Comparison of ENCODE assay signal across 13 cellular contexts in genomic region chr1:16618719-16619118, GRCh38. TPM values are rescaled to one million over a fixed set of nuclear protein-coding genes. Genes with fewer than 3 reads are reported as not detected.
DNase-seq lines count a peak whose midpoint lies in the region; ATAC-seq, FAIRE-seq and TF ChIP-seq lines count a peak whose summit lies in the region.
"Had no signal": no experiment of that assay in that cellular context is flagged by ENCODE, and none has a peak within 500 bp of the region (broad histone marks: within the 10 kb centered on the region; RNA-seq: fewer than 3 reads in every experiment).

No MANE protein-coding gene starts in this region.

- BruUV-seq in K562 (replicated peaks; lab: Mats Ljungman, UMichigan) = no TSS peak

- CTCF ChIA-PET in K562 (lab: Yijun Ruan, JAX; ENCODE audit: low intra/inter-chr PET ratio) = interaction anchor here (0.8 to 2.5 kb wide), 2 partner anchors 84 to 333 kb away, joined by 3 to 18 read pairs; no protein-coding TSS in a partner anchor

- H3K4me2 ChIP-seq in K562 (ENCODE audit: insufficient read depth, low read length) = no peak overlapping the region

- 86% methylated on average over 15 of the region's 15 CpGs for WGBS in K562 (ENCODE audit: insufficient coverage, low coverage, missing lambda C conversion rate)

- H3K4me3 ChIP-seq in K562 = no peak overlapping the region

- TF ChIP-seq RAD21 in K562 (CRISPR knock-in tag; conservative IDR thresholded peaks at IDR 0.05 in 1 of 2, IDR thresholded peaks at IDR 0.05 in 1 of 2) = no peak

- no peaks in the 10 kb centered on the region for H3K9me3 Mint-ChIP-seq in stimulated activated naive B cell treated with anti-CD40 and anti-IgM and Interleukin-4, amounts not matched to agents 10 μg/mL and 1 μg/mL and 100 μg/mL, for 72 hours
- H3K9me3 Mint-ChIP-seq: central memory CD8-positive, alpha-beta T cell had no signal

- no peak for TF ChIP-seq EP300 in K562 (IDR thresholded peaks at IDR 0.05; ENCODE audit: low read length)

- H3K4me3 Mint-ChIP-seq in stimulated activated naive B cell treated with anti-CD40 and anti-IgM and Interleukin-4, amounts not matched to agents 10 μg/mL and 1 μg/mL and 100 μg/mL, for 72 hours = no peak overlapping the region
- H3K4me3 Mint-ChIP-seq: central memory CD8-positive, alpha-beta T cell had no signal

- H3K4me1 Mint-ChIP-seq in stimulated activated naive B cell treated with anti-CD40 and anti-IgM and Interleukin-4, amounts not matched to agents 10 μg/mL and 1 μg/mL and 100 μg/mL, for 72 hours = no peaks in the 10 kb centered on the region
- H3K4me1 Mint-ChIP-seq: central memory CD8-positive, alpha-beta T cell had no signal

- no peaks in the 10 kb centered on the region for H3K36me3 Mint-ChIP-seq in stimulated activated naive B cell treated with anti-CD40 and anti-IgM and Interleukin-4, amounts not matched to agents 10 μg/mL and 1 μg/mL and 100 μg/mL, for 72 hours

- POLR2A ChIA-PET in K562 (lab: Yijun Ruan, JAX) = interaction anchor here (1.3 to 3.2 kb wide), 3 partner anchors 9 to 333 kb away, joined by 7 to 42 read pairs (median 7); no protein-coding TSS in a partner anchor

- H3K9ac ChIP-seq in K562 (ENCODE audit: insufficient read depth in 1 of 2, low read depth in 2 of 2, low read length in 2 of 2) = peak overlapping the region in 1 of 2 experiments; percentile 36; a peak in 1 of 4 replicates

- TF ChIP-seq POLR2A in K562 (conservative IDR thresholded peaks at IDR 0.05) = no peak

- H3K4me1 ChIP-seq in K562 (replicated peaks in 1 of 2; ENCODE audit: control insufficient read depth in 2 of 2, insufficient read depth in 2 of 2, low read length in 2 of 2) = peaks cover 19 to 39% of the 10 kb centered on the region in 2 experiments

- TF ChIP-seq CTCF in K562 (IDR thresholded peaks at IDR 0.05 in 2 of 3, conservative IDR thresholded peaks at IDR 0.05 in 1 of 3; ENCODE audit: insufficient read depth in 2 of 3, low read depth in 1 of 3, low read length in 3 of 3) (peak in 1 of 3 experiments; percentile 11; a peak in 1 of 6 replicates), GM20000 (IDR thresholded peaks at IDR 0.05; ENCODE audit: extremely low read depth, missing control alignments) (no peak)

- no peak for ATAC-seq in K562
- ATAC-seq in left lobe of liver = no peak
- ATAC-seq in stimulated activated naive B cell treated with anti-CD40 and anti-IgM and Interleukin-4, amounts not matched to agents 10 μg/mL and 1 μg/mL and 100 μg/mL, for 72 hours (replicated peaks) = no peak
- no peak for ATAC-seq in GM19397 (IDR thresholded peaks at IDR 0.05; ENCODE audit: unreplicated experiment)

- H3K27me3 ChIP-seq in K562 (ENCODE audit: control insufficient read depth in 2 of 2, insufficient read depth in 2 of 2, low read length in 2 of 2) = no peaks in the 10 kb centered on the region

- no peak overlapping the region for H3K27ac Mint-ChIP-seq in stimulated activated naive B cell treated with anti-CD40 and anti-IgM and Interleukin-4, amounts not matched to agents 10 μg/mL and 1 μg/mL and 100 μg/mL, for 72 hours

- DNase-seq in activated CD8-positive, alpha-beta memory T cell treated with anti-CD3 and anti-CD28 coated beads for 24 hours = peak; percentile 62
- DNase-seq in activated CD8-positive, alpha-beta memory T cell treated with anti-CD3 and anti-CD28 coated beads, Interleukin-2, amount 50 U/mL, for 4 hours = no peak
- DNase-seq in K562 (ENCODE audit: extremely low read depth in 1 of 4, low spot score in 3 of 4) = peak in 3 of 4 experiments; percentile 47 to 67 (median 62)
- DNase-seq in left lobe of liver (ENCODE audit: low spot score) = peak; percentile 63
- DNase-seq in stimulated activated naive B cell treated with anti-CD40 and anti-IgM and Interleukin-4, amounts not matched to agents 10 μg/mL and 1 μg/mL and 100 μg/mL, for 72 hours = peak; percentile 13
- DNase-seq in GM20000 (ENCODE audit: low spot score) = no peak
- DNase-seq in AML-193 (lab: John Stamatoyannopoulos, UW) = no peak
- DNase-seq: EL, kidney glomerular epithelial cell, NCI-H146 had no signal

- no peak overlapping the region for H3K27ac ChIP-seq in K562 (ENCODE audit: extremely low read depth, low read depth, low read length)

- in situ Hi-C loops in K562 (cut with MboI) = loop anchor here (25.0 kb wide), 2 partner anchors 106 to 294 kb away; partner anchors contain the start of genes CROCC and RNU1-1

- H4K20me1 ChIP-seq in K562 (replicated peaks; ENCODE audit: control insufficient read depth, insufficient read depth, low read length) = peaks cover 19% of the 10 kb centered on the region

- H3K36me3 ChIP-seq in K562 (ENCODE audit: control insufficient read depth, insufficient read depth, low read length) = peaks cover 53% of the 10 kb centered on the region; the same call in 2 of the 3 replicates

- peaks cover 5% of the 10 kb centered on the region for H3K9me1 ChIP-seq in K562 (ENCODE audit: control insufficient read depth, insufficient read depth, low read length)

- no peak overlapping the region for H2AFZ ChIP-seq in K562 (ENCODE audit: low read depth, low read length)

- intact Hi-C loops in K562 (cut with micrococcal nuclease) = no loop called here

- H3K27me3 Mint-ChIP-seq in stimulated activated naive B cell treated with anti-CD40 and anti-IgM and Interleukin-4, amounts not matched to agents 10 μg/mL and 1 μg/mL and 100 μg/mL, for 72 hours = no peaks in the 10 kb centered on the region
- H3K27me3 Mint-ChIP-seq: central memory CD8-positive, alpha-beta T cell had no signal

- no peaks in the 10 kb centered on the region for H3K79me2 ChIP-seq in K562 (ENCODE audit: control insufficient read depth, insufficient read depth, low read length)

- no peaks in the 10 kb centered on the region for H3K9me3 ChIP-seq in K562 (replicated peaks; ENCODE audit: control insufficient read depth, insufficient read depth, low read depth, low read length)

- no peak for FAIRE-seq in K562 (lab: Jason Lieb, UNC)

TF ChIP-seq in K562, 482 proteins besides CTCF, POLR2A, EP300 and RAD21 (continues in another document):
- TF ChIP-seq CBX1 (IDR thresholded peaks at IDR 0.05; ENCODE audit: low read depth) (no peak), ZNF586 (CRISPR knock-in tag; conservative IDR thresholded peaks at IDR 0.05) (no peak)
- TF ChIP-seq, protein P1, sequence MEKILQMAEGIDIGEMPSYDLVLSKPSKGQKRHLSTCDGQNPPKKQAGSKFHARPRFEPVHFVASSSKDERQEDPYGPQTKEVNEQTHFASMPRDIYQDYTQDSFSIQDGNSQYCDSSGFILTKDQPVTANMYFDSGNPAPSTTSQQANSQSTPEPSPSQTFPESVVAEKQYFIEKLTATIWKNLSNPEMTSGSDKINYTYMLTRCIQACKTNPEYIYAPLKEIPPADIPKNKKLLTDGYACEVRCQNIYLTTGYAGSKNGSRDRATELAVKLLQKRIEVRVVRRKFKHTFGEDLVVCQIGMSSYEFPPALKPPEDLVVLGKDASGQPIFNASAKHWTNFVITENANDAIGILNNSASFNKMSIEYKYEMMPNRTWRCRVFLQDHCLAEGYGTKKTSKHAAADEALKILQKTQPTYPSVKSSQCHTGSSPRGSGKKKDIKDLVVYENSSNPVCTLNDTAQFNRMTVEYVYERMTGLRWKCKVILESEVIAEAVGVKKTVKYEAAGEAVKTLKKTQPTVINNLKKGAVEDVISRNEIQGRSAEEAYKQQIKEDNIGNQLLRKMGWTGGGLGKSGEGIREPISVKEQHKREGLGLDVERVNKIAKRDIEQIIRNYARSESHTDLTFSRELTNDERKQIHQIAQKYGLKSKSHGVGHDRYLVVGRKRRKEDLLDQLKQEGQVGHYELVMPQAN (IDR thresholded peaks at IDR 0.05; ENCODE audit: borderline replicate concordance) = no peak

RNA-seq across cellular contexts. Expression of gene NBPF1, which starts 5.4 kb away (rescaled TPM):
- total RNA-seq in K562 (2011; cell fraction: chromatin; rRNA removed; ENCODE audit: low replicate concordance) = 56.6 and 102 TPM in 2 replicates
- total RNA-seq in K562 (2011; cell fraction: nucleolus; rRNA removed) = 36.9 and 44.1 TPM in 2 replicates
- total RNA-seq in K562 (2011; cell fraction: nucleoplasm; rRNA removed) = 89.4 and 146 TPM in 2 replicates
- 15.1 and 19.0 TPM in 2 replicates for total RNA-seq in K562 (2014; rRNA removed)
- total RNA-seq in K562 (2014; rRNA removed; fragmentation: Illumina TruSeq; extraction: Trizol) = 20.3 and 21.2 TPM in 2 replicates
- 39.1 and 42.6 TPM in 2 replicates for total RNA-seq in K562 (2015; rRNA removed; fragmentation: Illumina TruSeq; extraction: Trizol)
- 31.4 and 33.6 TPM in 2 replicates for total RNA-seq in K562 (2021)
- polyA plus RNA-seq in K562 (2011; rRNA removed) = 36.5 and 41.3 TPM in 2 replicates
- 15.1 and 32.8 TPM in 2 replicates for polyA plus RNA-seq in K562 (2011; cell fraction: cytosol; rRNA removed)
- polyA plus RNA-seq in K562 (2011; cell fraction: nucleus; rRNA removed) = 56.8 and 69.1 TPM in 2 replicates
- 32.4 and 33.6 TPM in 2 replicates for polyA plus RNA-seq in K562 (2012)
- 27.6 and 35.0 TPM in 2 replicates for polyA plus RNA-seq in K562 (2014; fragmentation: Illumina TruSeq; extraction: Trizol)
- 1 to 10 TPM; 5.2 to 7.9 TPM for polyA plus RNA-seq in K562 (2014; fragmentation: Nextera tagmentation; extraction: Ambion mirVana)
- 24.1 and 30.7 TPM in 2 replicates for polyA plus RNA-seq in K562 (2014; rRNA removed)
- polyA minus RNA-seq in K562 (2011; rRNA and poly(A)+ RNA removed) = 28.5 and 39.5 TPM in 2 replicates
- polyA minus RNA-seq in K562 (2011; cell fraction: cytosol; rRNA and poly(A)+ RNA removed) = 10.4 and 15.7 TPM in 2 replicates
- polyA minus RNA-seq in K562 (2011; cell fraction: nucleus; rRNA and poly(A)+ RNA removed) = 39.3 and 69.2 TPM in 2 replicates
- total RNA-seq in left lobe of liver = 23.0 TPM

RNA-seq across cellular contexts. Expression of gene RNU1-3, which starts 48.0 kb away (rescaled TPM):
- total RNA-seq in K562 (2011; cell fraction: chromatin; rRNA removed; ENCODE audit: low replicate concordance) = under 0.01 TPM in 2 replicates
- total RNA-seq in K562 (2011; cell fraction: nucleolus; rRNA removed) = under 0.01 and 21,200 TPM in 2 replicates
- total RNA-seq in K562 (2011; cell fraction: nucleoplasm; rRNA removed) = under 0.01 and 24,158 TPM in 2 replicates
- total RNA-seq in K562 (2014; rRNA removed) (under 0.01 TPM in 2 replicates), K562 (2014; rRNA removed; fragmentation: Illumina TruSeq; extraction: Trizol) (28,565 and 32,823 TPM in 2 replicates), K562 (2015; rRNA removed; fragmentation: Illumina TruSeq; extraction: Trizol) (20,456 and 27,045 TPM in 2 replicates), K562 (2021) (2,231 and 2,538 TPM in 2 replicates), left lobe of liver (1,159 TPM)
- polyA plus RNA-seq in K562 (2011; rRNA removed) (83.9 TPM in 1 of 2 replicates, not detected in the other), K562 (2014; fragmentation: Illumina TruSeq; extraction: Trizol) (not detected in 2 replicates), K562 (2014; fragmentation: Nextera tagmentation; extraction: Ambion mirVana) (1 to 10 TPM in 1 of 2 experiments, not detected in 1; 3.0 TPM), K562 (2014; rRNA removed) (not detected in 2 replicates)
- polyA plus RNA-seq in K562 (2011; cell fraction: cytosol; rRNA removed) = under 0.01 TPM in 1 of 2 replicates, not detected in the other
- polyA plus RNA-seq in K562 (2011; cell fraction: nucleus; rRNA removed) = under 0.01 and 1,424 TPM in 2 replicates
- 25.1 TPM in 1 of 2 replicates, not detected in the other for polyA plus RNA-seq in K562 (2012)
- polyA minus RNA-seq in K562 (2011; rRNA and poly(A)+ RNA removed) = 10,756 and 20,531 TPM in 2 replicates
- 58,964 and 66,171 TPM in 2 replicates for polyA minus RNA-seq in K562 (2011; cell fraction: cytosol; rRNA and poly(A)+ RNA removed)
- 66,769 and 85,880 TPM in 2 replicates for polyA minus RNA-seq in K562 (2011; cell fraction: nucleus; rRNA and poly(A)+ RNA removed)
- polyA plus RNA-seq: thymus had no signal

Comparison
In these comparisons a context has a peak if more than half of its experiments do, and no peak if none do; other contexts are left out.
1. DNase-seq: peak in activated CD8-positive, alpha-beta memory T cell treated with anti-CD3 and anti-CD28 coated beads for 24 hours (single experiment), K562 (3 of 4), left lobe of liver (single experiment) and stimulated activated naive B cell treated with anti-CD40 and anti-IgM and Interleukin-4, amounts not matched to agents 10 μg/mL and 1 μg/mL and 100 μg/mL, for 72 hours (single experiment); none in activated CD8-positive, alpha-beta memory T cell treated with anti-CD3 and anti-CD28 coated beads, Interleukin-2, amount 50 U/mL, for 4 hours (single experiment), GM20000 (single experiment) and AML-193 (0 of 2).